In genomic region chr17:45060382-45060823, GRCh38 we compare ENCODE assay signal across 8 cellular contexts. TPM values are rescaled to one million over a fixed set of nuclear protein-coding genes. Genes with fewer than 3 reads are reported as not detected.
DNase-seq lines count a peak whose midpoint lies in the region; ATAC-seq, FAIRE-seq and TF ChIP-seq lines count a peak whose summit lies in the region.

No MANE protein-coding gene starts in this region.

- peak overlapping the region; percentile 21 for H3K4ac ChIP-seq in mesendoderm (ENCODE audit: low read depth, low read length)

- no peak overlapping the region for H2AK5ac ChIP-seq in mesendoderm (ENCODE audit: low read length)

- CTCF ChIA-PET in BJ (lab: Yijun Ruan, JAX), result interaction anchor here (0.9 to 1.3 kb wide), 2 partner anchors 13 to 75 kb away, joined by 3 read pairs; partner anchors contain the start of gene ACBD4

- peak overlapping the region; percentile 47 for H3K18ac ChIP-seq in mesendoderm (ENCODE audit: low read length)

- POLR2A ChIA-PET in BJ (lab: Charles Lee), result interaction anchor here (1.0 to 1.3 kb wide), 2 partner anchors 11 to 13 kb away, joined by 5 read pairs; no protein-coding TSS in a partner anchor

- peak; percentile 10 for ATAC-seq in HG03196 (IDR thresholded peaks at IDR 0.05; ENCODE audit: unreplicated experiment)

- H3K23ac ChIP-seq in mesendoderm (ENCODE audit: low read length), result peak overlapping the region; percentile 29

- peak overlapping the region; percentile 82 for H3K9ac ChIP-seq in mesendoderm (ENCODE audit: low read length)

- no peaks in the 10 kb centered on the region for H3K9me3 ChIP-seq in uterus

- H3K4me2 ChIP-seq in mesendoderm (ENCODE audit: low read length), result peak overlapping the region; percentile 82

- peak overlapping the region; percentile 63 for H3K27ac ChIP-seq in mesendoderm (ENCODE audit: low read depth, low read length)
- peak overlapping the region; percentile 82 to 89 for H3K27ac ChIP-seq in uterus

- peak overlapping the region; percentile 96 for H3K56ac ChIP-seq in mesendoderm (ENCODE audit: low read length)

- TF ChIP-seq POLR2A in uterus (IDR thresholded peaks at IDR 0.05), result no peak

- TF ChIP-seq CTCF in BJ (IDR thresholded peaks at IDR 0.05; ENCODE audit: insufficient read depth, low read depth, low read length) (no peak), cardiac fibroblast (IDR thresholded peaks at IDR 0.05; ENCODE audit: low read depth, low read length) (no peak), uterus (IDR thresholded peaks at IDR 0.05) (no peak)

- H2BK120ac ChIP-seq in mesendoderm (ENCODE audit: low read depth, low read length), result no peak overlapping the region

- H3K27me3 ChIP-seq in BJ (ENCODE audit: control insufficient read depth, insufficient read depth, low read length) (no peaks in the 10 kb centered on the region), mesendoderm (ENCODE audit: insufficient read depth, low read length, poor library complexity) (no peaks in the 10 kb centered on the region), uterus (no peaks in the 10 kb centered on the region)

- peaks cover 6% of the 10 kb centered on the region for H3K79me1 ChIP-seq in mesendoderm (ENCODE audit: low read length)

- H4K5ac ChIP-seq in mesendoderm (ENCODE audit: low read length), result no peak overlapping the region

- intact Hi-C loops in uterus (cut with DNase I; ENCODE audit: low total_unique reads), result no loop called here

- DNase-seq in BJ (ENCODE audit: low read depth), result no peak
- no peak for DNase-seq in cardiac fibroblast (ENCODE audit: low read depth in 2 of 2)
- DNase-seq in mesendoderm, result no peak
- no peak for DNase-seq in uterus
- no peak for DNase-seq in NCI-H2029 (lab: John Stamatoyannopoulos, UW)
- DNase-seq in HTR-8/SVneo (ENCODE audit: insufficient read length, low spot score), result no peak
- DNase-seq in HuH-7.5 (ENCODE audit: low spot score), result no peak

- no peak overlapping the region for H2BK5ac ChIP-seq in mesendoderm (ENCODE audit: low read length)

- H2BK15ac ChIP-seq in mesendoderm (replicated peaks; ENCODE audit: low read depth), result no peak overlapping the region

- no peaks in the 10 kb centered on the region for H3K4me1 ChIP-seq in mesendoderm (ENCODE audit: control insufficient read depth, low read depth, low read length)
- peaks cover 0 to 5% of the 10 kb centered on the region in 2 donors for H3K4me1 ChIP-seq in uterus

- no peak for FAIRE-seq in HTR-8/SVneo (lab: Jason Lieb, UNC)

- H3K4me3 ChIP-seq in BJ (ENCODE audit: low read depth, low read length), result peak overlapping the region; percentile 91
- peak overlapping the region; percentile 75 to 98 for H3K4me3 ChIP-seq in cardiac fibroblast (replicated peaks in 1 of 2; ENCODE audit: low read depth in 2 of 2, low read length in 2 of 2)
- H3K4me3 ChIP-seq in mesendoderm (ENCODE audit: low read length), result peak overlapping the region; percentile 89
- H3K4me3 ChIP-seq in uterus, result peak overlapping the region; percentile 75 to 80

- H3K79me2 ChIP-seq in mesendoderm (ENCODE audit: control insufficient read depth, insufficient read depth, low read length), result peaks cover 28% of the 10 kb centered on the region

- WGBS in mesendoderm (ENCODE audit: extremely low coverage, insufficient coverage, low lambda C conversion rate), result no CpG with 5 or more reads among the region's 16 CpGs

- H3K36me3 ChIP-seq in BJ (ENCODE audit: control insufficient read depth, insufficient read depth, low read length), result no peaks in the 10 kb centered on the region
- no peaks in the 10 kb centered on the region for H3K36me3 ChIP-seq in mesendoderm (ENCODE audit: control insufficient read depth, insufficient read depth, low read length)
- no peaks in the 10 kb centered on the region for H3K36me3 ChIP-seq in uterus

- H4K8ac ChIP-seq in mesendoderm (ENCODE audit: low read depth, low read length), result no peak overlapping the region

RNA-seq across cellular contexts. Expression of gene NMT1, which starts 0.7 kb away (rescaled TPM):
- polyA plus RNA-seq in BJ (2011; rRNA removed), result 48.1 and 62.5 TPM in 2 replicates
- polyA minus RNA-seq in BJ (2011; rRNA and poly(A)+ RNA removed), result 52.8 and 163 TPM in 2 replicates
- 126 TPM for polyA plus RNA-seq in mesendoderm (2013, experiment 1 of 2)
- 128 TPM for polyA plus RNA-seq in mesendoderm (2013, experiment 2 of 2)
- total RNA-seq in uterus, result 100 to 1,000 TPM in 1 of 4 donors, 10 to 100 TPM in 3; 25.6 to 115 (median 72.3) TPM

RNA-seq across cellular contexts. Expression of gene DCAKD, which starts 9.0 kb away (rescaled TPM):
- 25.4 and 44.2 TPM in 2 replicates for polyA plus RNA-seq in BJ (2011; rRNA removed)
- 41.9 and 63.6 TPM in 2 replicates for polyA minus RNA-seq in BJ (2011; rRNA and poly(A)+ RNA removed)
- polyA plus RNA-seq in mesendoderm (2013, experiment 1 of 2), result 21.9 TPM
- polyA plus RNA-seq in mesendoderm (2013, experiment 2 of 2), result 22.4 TPM
- total RNA-seq in uterus, result 10 to 100 TPM; 26.8 to 57.1 (median 37.7) TPM
